23 cellular contexts compared by ENCODE assay signal in the genomic region with DNA sequence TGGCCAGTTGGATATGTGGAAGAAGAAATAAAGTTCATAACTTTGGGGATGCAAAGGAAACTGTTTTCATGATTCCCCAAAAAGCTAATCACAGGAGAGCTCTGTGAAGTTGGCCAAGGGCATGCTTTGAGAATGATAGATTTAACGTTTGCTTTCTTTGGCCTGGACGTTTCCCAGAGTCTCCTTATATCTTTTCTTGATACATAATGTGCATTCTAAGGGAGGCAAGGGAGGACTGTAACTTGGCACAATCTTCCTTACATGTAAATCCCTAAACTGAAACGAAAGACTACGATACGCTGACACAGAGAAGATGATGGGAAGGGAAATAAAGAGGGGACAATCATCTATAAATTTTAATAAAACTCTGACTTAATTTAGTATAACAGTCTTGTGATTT.
DNase-seq lines count a peak whose midpoint lies in the region; ATAC-seq and TF ChIP-seq lines count a peak whose summit lies in the region.
"Had no signal": no experiment of that assay in that cellular context is flagged by ENCODE, and none has a peak within 500 bp of the region (broad histone marks: within the 10 kb centered on the region; RNA-seq: fewer than 3 reads in every experiment).

No MANE protein-coding gene starts in this region.

- no peak for TF ChIP-seq CTCF in brain microvascular endothelial cell (IDR thresholded peaks at IDR 0.05; ENCODE audit: low read depth, low read length, missing control alignments)
- no peak for TF ChIP-seq CTCF in CD8-positive, alpha-beta T cell (IDR thresholded peaks at IDR 0.05)

- H3K9me3 Mint-ChIP-seq in activated T-cell treated with anti-CD3 and anti-CD28 coated beads, Interleukin-2, amount 50 U/mL, for 72 hours = peaks cover 9 to 15% of the 10 kb centered on the region in 2 donors
- peaks cover 6% of the 10 kb centered on the region for H3K9me3 Mint-ChIP-seq in activated T-cell treated with anti-CD3 and anti-CD28 coated beads, Interleukin-2, amount 50 U/mL, for 4 hours
- H3K9me3 Mint-ChIP-seq in naive B cell = peaks cover 0 to 6% (median 0%) of the 10 kb centered on the region in 7 donors
- H3K9me3 Mint-ChIP-seq in CD8-positive, alpha-beta T cell = no peaks in the 10 kb centered on the region

- peaks cover 28% of the 10 kb centered on the region for H3K27me3 Mint-ChIP-seq in activated T-cell treated with anti-CD3 and anti-CD28 coated beads, Interleukin-2, amount 50 U/mL, for 72 hours (ENCODE audit: low read depth)
- H3K27me3 Mint-ChIP-seq in activated T-cell treated with anti-CD3 and anti-CD28 coated beads, Interleukin-2, amount 50 U/mL, for 4 hours (ENCODE audit: low read depth) = peaks cover 8% of the 10 kb centered on the region
- H3K27me3 Mint-ChIP-seq in naive B cell = no peaks in the 10 kb centered on the region
- H3K27me3 Mint-ChIP-seq in CD8-positive, alpha-beta T cell (ENCODE audit: low read depth) = peaks cover 3% of the 10 kb centered on the region

- CTCF ChIA-PET in CD8-positive, alpha-beta T cell (lab: Charles Lee) = interaction anchor here (1.6 kb wide), 1 partner anchor 63 kb away, joined by 5 read pairs; no protein-coding TSS in a partner anchor

- H3K4me1 ChIP-seq in CD8-positive, alpha-beta T cell (ENCODE audit: insufficient read depth, low read length) = peaks cover 10% of the 10 kb centered on the region
- H3K4me1 ChIP-seq: BE2C, right lobe of liver had no signal

- peak overlapping the region; percentile 80 for H3K27ac ChIP-seq in brain microvascular endothelial cell
- no peak overlapping the region for H3K27ac ChIP-seq in CD8-positive, alpha-beta T cell (ENCODE audit: low read depth, low read length)
- H3K27ac ChIP-seq: right lobe of liver had no signal

- POLR2A ChIA-PET in CD8-positive, alpha-beta T cell (lab: Charles Lee) = no interaction called here

- H3K9me3 ChIP-seq in CD8-positive, alpha-beta T cell (ENCODE audit: low read length) = no peaks in the 10 kb centered on the region
- H3K9me3 ChIP-seq: BE2C, right lobe of liver, upper lobe of left lung had no signal

- peak overlapping the region; percentile 48 for H3K27ac Mint-ChIP-seq in activated T-cell treated with anti-CD3 and anti-CD28 coated beads, Interleukin-2, amount 50 U/mL, for 72 hours
- peak overlapping the region; percentile 3 to 100 (median 100) for H3K27ac Mint-ChIP-seq in naive B cell
- no peak overlapping the region for H3K27ac Mint-ChIP-seq in CD8-positive, alpha-beta T cell
- H3K27ac Mint-ChIP-seq: nephron progenitor cell had no signal

- in situ Hi-C loops in brain microvascular endothelial cell (cut with HindIII; ENCODE audit: low pct_ligation_motif_present, low sequenced_read_pairs) (no loop called here), ACHN (cut with HindIII; ENCODE audit: low pct_ligation_motif_present, low pct_unique_long_range_greater_than_20kb, low sequenced_read_pairs) (no loop called here)

- H3K4me3 Mint-ChIP-seq in activated T-cell treated with anti-CD3 and anti-CD28 coated beads, Interleukin-2, amount 50 U/mL, for 72 hours = no peak overlapping the region
- H3K4me3 Mint-ChIP-seq in activated T-cell treated with anti-CD3 and anti-CD28 coated beads, Interleukin-2, amount 50 U/mL, for 4 hours = no peak overlapping the region
- H3K4me3 Mint-ChIP-seq in naive B cell = peak overlapping the region in 1 of 8 donors; percentile 32
- no peak overlapping the region for H3K4me3 Mint-ChIP-seq in CD8-positive, alpha-beta T cell
- H3K4me3 Mint-ChIP-seq: nephron progenitor cell had no signal

- ATAC-seq in activated T-cell treated with anti-CD3 and anti-CD28 coated beads, Interleukin-2, amount 50 U/mL, for 72 hours (replicated peaks in 1 of 2) = no peak
- ATAC-seq in activated T-cell treated with anti-CD3 and anti-CD28 coated beads, Interleukin-2, amount 50 U/mL, for 4 hours = no peak
- ATAC-seq in naive B cell (ENCODE audit: low read depth in 2 of 2) = no peak
- no peak for ATAC-seq in CD8-positive, alpha-beta T cell

- no peak overlapping the region for H3K4me3 ChIP-seq in brain microvascular endothelial cell (ENCODE audit: low read depth, low read length)
- no peak overlapping the region for H3K4me3 ChIP-seq in CD8-positive, alpha-beta T cell (ENCODE audit: low read depth, low read length)
- H3K4me3 ChIP-seq: right lobe of liver, upper lobe of left lung had no signal

- intact Hi-C loops in CD8-positive, alpha-beta T cell (cut with DNase I, micrococcal nuclease) = no loop called here

- no peak for DNase-seq in activated T-cell treated with anti-CD3 and anti-CD28 coated beads, Interleukin-2, amount 50 U/mL, for 72 hours
- DNase-seq in activated T-cell treated with anti-CD3 and anti-CD28 coated beads, Interleukin-2, amount 50 U/mL, for 4 hours = no peak
- DNase-seq in brain microvascular endothelial cell (no peak), naive B cell (no peak), DMS79 treated with DMSO at 0.1 percent for 48 hours (lab: John Stamatoyannopoulos, UW) (no peak), 8988T (no peak), ACHN (no peak)
- no peak for DNase-seq in CD8-positive, alpha-beta T cell
- DNase-seq: activated CD4-positive, CD25-positive, alpha-beta regulatory T cell treated with anti-CD3 and anti-CD28 coated beads, Interleukin-2, amount 50 U/mL, for 72 hours; activated CD8-positive, alpha-beta memory T cell treated with anti-CD3 and anti-CD28 coated beads for 24 hours; activated T-cell treated with anti-CD3 and anti-CD28 coated beads, Interleukin-2, amount 50 U/mL, for 48 hours; BE2C; DND-41; effector memory CD4-positive, alpha-beta T cell; erythroblast; Kasumi-1; MV-4-11; NCI-H146; NCI-H524; nephron progenitor cell; right lobe of liver; SIG-M5; upper lobe of left lung had no signal

- no peaks in the 10 kb centered on the region for H3K27me3 ChIP-seq in brain microvascular endothelial cell (replicated peaks)
- no peaks in the 10 kb centered on the region for H3K27me3 ChIP-seq in CD8-positive, alpha-beta T cell (ENCODE audit: insufficient read depth, low read length)
- H3K27me3 ChIP-seq: BE2C, right lobe of liver, upper lobe of left lung had no signal

- peaks cover 16 to 23% of the 10 kb centered on the region in 2 donors for H3K36me3 Mint-ChIP-seq in activated T-cell treated with anti-CD3 and anti-CD28 coated beads, Interleukin-2, amount 50 U/mL, for 72 hours (ENCODE audit: insufficient read depth in 2 of 2)
- no peaks in the 10 kb centered on the region for H3K36me3 Mint-ChIP-seq in activated T-cell treated with anti-CD3 and anti-CD28 coated beads, Interleukin-2, amount 50 U/mL, for 4 hours (ENCODE audit: insufficient read depth)
- H3K36me3 Mint-ChIP-seq in naive B cell = no peaks in the 10 kb centered on the region
- no peaks in the 10 kb centered on the region for H3K36me3 Mint-ChIP-seq in CD8-positive, alpha-beta T cell

- no peaks in the 10 kb centered on the region for H3K36me3 ChIP-seq in brain microvascular endothelial cell (replicated peaks)
- H3K36me3 ChIP-seq in CD8-positive, alpha-beta T cell (ENCODE audit: insufficient read depth, low read length) = no peaks in the 10 kb centered on the region
- H3K36me3 ChIP-seq: BE2C, right lobe of liver, upper lobe of left lung had no signal

- H3K4me1 Mint-ChIP-seq in activated T-cell treated with anti-CD3 and anti-CD28 coated beads, Interleukin-2, amount 50 U/mL, for 72 hours (ENCODE audit: low read depth) = peaks cover 40% of the 10 kb centered on the region
- H3K4me1 Mint-ChIP-seq in activated T-cell treated with anti-CD3 and anti-CD28 coated beads, Interleukin-2, amount 50 U/mL, for 4 hours (ENCODE audit: low read depth) = peaks cover 35% of the 10 kb centered on the region
- peaks cover 34 to 80% (median 66%) of the 10 kb centered on the region in 3 donors for H3K4me1 Mint-ChIP-seq in naive B cell
- H3K4me1 Mint-ChIP-seq in CD8-positive, alpha-beta T cell (ENCODE audit: low read depth) = peaks cover 22% of the 10 kb centered on the region
